8 cellular contexts compared by ENCODE assay signal in genomic region chr2:176087330-176088047, GRCh38. TPM values are rescaled to one million over a fixed set of nuclear protein-coding genes. Genes with fewer than 3 reads are reported as not detected.
DNase-seq lines count a peak whose midpoint lies in the region; ATAC-seq and TF ChIP-seq lines count a peak whose summit lies in the region.
"Had no signal": no experiment of that assay in that cellular context is flagged by ENCODE, and none has a peak within 500 bp of the region (broad histone marks: within the 10 kb centered on the region; RNA-seq: fewer than 3 reads in every experiment).

No MANE protein-coding gene starts in this region.

- no peak for ATAC-seq in WTC11

- H3K4me1 Mint-ChIP-seq in WTC11 (peaks cover 49% of the 10 kb centered on the region), nephron (peaks cover 35% of the 10 kb centered on the region)

- DNase-seq in DMS79 treated with DMSO at 0.1 percent for 48 hours (lab: John Stamatoyannopoulos, UW) (peak; percentile 74), WTC11 (ENCODE audit: low spot score) (no peak), NK-92 (lab: John Stamatoyannopoulos, UW; ENCODE audit: unreplicated experiment) (no peak), medulla oblongata (ENCODE audit: extremely low spot score) (no peak)
- DNase-seq in stimulated activated CD4-positive, alpha-beta T cell treated with anti-CD3 and anti-CD28 coated beads, Interleukin-12 subunit alpha, Interleukin-12 subunit beta, amount 100 ng/mL, for 4 hours, result no peak

- POLR2A ChIA-PET in WTC11 (lab: Charles Lee), result no interaction called here

- H3K27ac Mint-ChIP-seq in WTC11 (no peak overlapping the region), nephron (no peak overlapping the region)
- H3K27ac Mint-ChIP-seq: stimulated activated naive CD8-positive, alpha-beta T cell treated with anti-CD3 and anti-CD28 coated beads, Interleukin-15, Interleukin-2, amounts not matched to agents 100 ng/mL and 50 ng/mL, for 24 hours had no signal

- CTCF ChIA-PET in WTC11 (lab: Charles Lee), result interaction anchor here (0.6 to 2.4 kb wide), 7 partner anchors 8 to 93 kb away, joined by 3 to 27 read pairs (median 3); partner anchors contain the start of gene HOXD11

- H3K36me3 Mint-ChIP-seq in WTC11 (peaks cover 7% of the 10 kb centered on the region), nephron (ENCODE audit: low read depth) (no peaks in the 10 kb centered on the region)

- peak overlapping the region; percentile 81 for H3K4me3 Mint-ChIP-seq in WTC11
- H3K4me3 Mint-ChIP-seq in nephron, result peak overlapping the region; percentile 81 to 84 (median 84)

- H3K27me3 Mint-ChIP-seq in WTC11 (ENCODE audit: low read depth), result peaks cover 99% of the 10 kb centered on the region
- H3K27me3 Mint-ChIP-seq in nephron (ENCODE audit: low read depth), result peaks cover 99% of the 10 kb centered on the region

- H3K9me3 Mint-ChIP-seq in WTC11, result no peaks in the 10 kb centered on the region
- H3K9me3 Mint-ChIP-seq in nephron, result peaks cover 3% of the 10 kb centered on the region

- no peak for TF ChIP-seq CTCF in WTC11 (IDR thresholded peaks at IDR 0.05)
- no peak for TF ChIP-seq CTCF in nephron (IDR thresholded peaks at IDR 0.05; ENCODE audit: unreplicated experiment in 3 of 3)

TF ChIP-seq in WTC11, 78 proteins besides CTCF, POLR2A, EP300 and RAD21:
- TF ChIP-seq ETV6 (CRISPR knock-in tag; IDR thresholded peaks at IDR 0.05), result no peak
- TF ChIP-seq ZNF138 (CRISPR knock-in tag; conservative IDR thresholded peaks at IDR 0.05), result no peak
- no peak for TF ChIP-seq IRF2 (CRISPR knock-in tag; IDR thresholded peaks at IDR 0.05; ENCODE audit: borderline replicate concordance, low read depth)
- TF ChIP-seq ZNF121 (CRISPR knock-in tag; IDR thresholded peaks at IDR 0.05), result no peak
- TF ChIP-seq USF1 (CRISPR knock-in tag; IDR thresholded peaks at IDR 0.05), result no peak
- TF ChIP-seq, protein P1, sequence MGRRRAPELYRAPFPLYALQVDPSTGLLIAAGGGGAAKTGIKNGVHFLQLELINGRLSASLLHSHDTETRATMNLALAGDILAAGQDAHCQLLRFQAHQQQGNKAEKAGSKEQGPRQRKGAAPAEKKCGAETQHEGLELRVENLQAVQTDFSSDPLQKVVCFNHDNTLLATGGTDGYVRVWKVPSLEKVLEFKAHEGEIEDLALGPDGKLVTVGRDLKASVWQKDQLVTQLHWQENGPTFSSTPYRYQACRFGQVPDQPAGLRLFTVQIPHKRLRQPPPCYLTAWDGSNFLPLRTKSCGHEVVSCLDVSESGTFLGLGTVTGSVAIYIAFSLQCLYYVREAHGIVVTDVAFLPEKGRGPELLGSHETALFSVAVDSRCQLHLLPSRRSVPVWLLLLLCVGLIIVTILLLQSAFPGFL (CRISPR knock-in tag; IDR thresholded peaks at IDR 0.05; ENCODE audit: borderline replicate concordance), result no peak
- TF ChIP-seq CREB1 (CRISPR knock-in tag; IDR thresholded peaks at IDR 0.05), result no peak
- no peak for TF ChIP-seq NR2C2 (CRISPR knock-in tag; IDR thresholded peaks at IDR 0.05)
- no peak for TF ChIP-seq ZNF219 (CRISPR knock-in tag; IDR thresholded peaks at IDR 0.05; ENCODE audit: borderline replicate concordance)
- TF ChIP-seq, protein P2, sequence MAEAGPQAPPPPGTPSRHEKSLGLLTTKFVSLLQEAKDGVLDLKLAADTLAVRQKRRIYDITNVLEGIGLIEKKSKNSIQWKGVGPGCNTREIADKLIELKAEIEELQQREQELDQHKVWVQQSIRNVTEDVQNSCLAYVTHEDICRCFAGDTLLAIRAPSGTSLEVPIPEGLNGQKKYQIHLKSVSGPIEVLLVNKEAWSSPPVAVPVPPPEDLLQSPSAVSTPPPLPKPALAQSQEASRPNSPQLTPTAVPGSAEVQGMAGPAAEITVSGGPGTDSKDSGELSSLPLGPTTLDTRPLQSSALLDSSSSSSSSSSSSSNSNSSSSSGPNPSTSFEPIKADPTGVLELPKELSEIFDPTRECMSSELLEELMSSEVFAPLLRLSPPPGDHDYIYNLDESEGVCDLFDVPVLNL (CRISPR knock-in tag; IDR thresholded peaks at IDR 0.05; ENCODE audit: borderline replicate concordance, low read depth), result no peak
- TF ChIP-seq, protein P3, sequence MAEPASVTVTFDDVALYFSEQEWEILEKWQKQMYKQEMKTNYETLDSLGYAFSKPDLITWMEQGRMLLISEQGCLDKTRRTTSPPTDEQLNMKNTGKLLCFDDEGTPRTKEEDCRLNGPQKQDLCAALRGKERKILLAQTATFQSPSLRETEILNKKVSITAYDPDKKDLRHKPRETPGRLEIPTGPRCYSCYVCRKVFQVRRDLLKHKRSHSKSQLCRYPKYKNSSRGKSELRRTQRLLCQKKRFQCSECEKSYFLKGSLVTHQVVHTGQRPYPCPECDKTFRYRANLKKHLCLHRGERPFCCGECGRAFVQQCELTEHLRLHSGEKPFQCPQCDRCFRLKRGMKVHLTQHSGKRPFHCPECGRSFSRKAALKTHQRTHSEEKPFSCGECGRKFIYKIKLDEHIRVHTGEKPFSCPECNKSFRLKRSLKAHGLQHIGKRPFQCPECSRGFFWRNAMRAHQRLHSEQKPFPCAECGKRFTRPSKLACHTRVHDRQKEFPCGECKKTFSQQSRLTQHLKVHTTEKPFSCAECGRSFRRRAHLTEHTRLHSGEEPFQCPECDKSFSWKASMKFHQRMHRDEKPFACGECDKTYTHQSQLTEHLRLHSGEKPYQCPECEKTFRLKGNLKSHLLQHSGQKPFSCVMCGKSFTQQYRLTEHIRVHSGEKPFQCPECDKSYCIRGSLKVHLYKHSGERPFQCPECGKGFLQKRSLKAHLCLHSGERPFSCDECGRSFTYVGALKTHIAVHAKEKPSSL (CRISPR knock-in tag; conservative IDR thresholded peaks at IDR 0.05), result no peak
- no peak for TF ChIP-seq ZNF671 (CRISPR knock-in tag; IDR thresholded peaks at IDR 0.05)
- TF ChIP-seq FOXK1 (CRISPR knock-in tag; IDR thresholded peaks at IDR 0.05), result no peak
- TF ChIP-seq NR1H2 (CRISPR knock-in tag; IDR thresholded peaks at IDR 0.05), result no peak

RNA-seq across cellular contexts. Expression of gene EVX2, which starts 3.7 kb away (rescaled TPM):
- total RNA-seq in WTC11 (2021), result 0.05 TPM in 1 of 3 replicates, not detected in the others
- total RNA-seq: ascending aorta had no signal

RNA-seq across cellular contexts. Expression of gene HOXD13, which starts 5.0 kb away (rescaled TPM):
- total RNA-seq in WTC11 (2021), result not detected in 3 replicates
- total RNA-seq: ascending aorta had no signal

RNA-seq across cellular contexts. Expression of gene HOXD12, which starts 12.1 kb away (rescaled TPM):
- 0.17 TPM in 1 of 3 replicates, not detected in the others for total RNA-seq in WTC11 (2021)
- total RNA-seq: ascending aorta had no signal

RNA-seq across cellular contexts. Expression of gene HOXD11, which starts 19.6 kb away (rescaled TPM):
- total RNA-seq in WTC11 (2021), result not detected in 3 replicates
- total RNA-seq: ascending aorta had no signal

RNA-seq across cellular contexts. Expression of gene HOXD10, which starts 29.1 kb away (rescaled TPM):
- not detected in 3 replicates for total RNA-seq in WTC11 (2021)
- total RNA-seq: ascending aorta had no signal
